1 cellular context compared by ENCODE assay signal in genomic region chr12:56317675-56318074, GRCh38.
TF ChIP-seq lines count a peak whose summit lies in the region.

No MANE protein-coding gene starts in this region.

TF ChIP-seq in GM12878, 131 proteins besides CTCF, POLR2A, EP300 and RAD21:
- TF ChIP-seq ZNF217 (IDR thresholded peaks at IDR 0.05), result no peak
- no peak for TF ChIP-seq CBX5 (IDR thresholded peaks at IDR 0.05; ENCODE audit: low read depth)
- TF ChIP-seq IKZF2 (IDR thresholded peaks at IDR 0.05), result no peak
- TF ChIP-seq GABPA (IDR thresholded peaks at IDR 0.05; ENCODE audit: low read depth), result no peak
- no peak for TF ChIP-seq HCFC1 (IDR thresholded peaks at IDR 0.05; ENCODE audit: low read length)
- TF ChIP-seq ZBTB33 (IDR thresholded peaks at IDR 0.05), result no peak
- no peak for TF ChIP-seq YBX1 (IDR thresholded peaks at IDR 0.05)
- no peak for TF ChIP-seq IKZF1 (conservative IDR thresholded peaks at IDR 0.05)
- no peak for TF ChIP-seq SUPT20H (IDR thresholded peaks at IDR 0.05; ENCODE audit: borderline replicate concordance, control insufficient read depth, low read depth, low read length)
- TF ChIP-seq ZNF207 (IDR thresholded peaks at IDR 0.05; ENCODE audit: borderline replicate concordance), result no peak
- TF ChIP-seq CHD1 (IDR thresholded peaks at IDR 0.05; ENCODE audit: low read depth, low read length), result no peak
- TF ChIP-seq USF2 (IDR thresholded peaks at IDR 0.05; ENCODE audit: borderline replicate concordance, low read depth, low read length), result no peak
- TF ChIP-seq IRF5 (IDR thresholded peaks at IDR 0.05; ENCODE audit: borderline replicate concordance), result no peak
- TF ChIP-seq ATF2 (IDR thresholded peaks at IDR 0.05; ENCODE audit: low read length), result no peak
